In genomic region chrX:40773188-40773587, GRCh38 we compare ENCODE assay signal across 18 cellular contexts.
"Had no signal": no experiment of that assay in that cellular context is flagged by ENCODE, and none has a peak within 500 bp of the region (broad histone marks: within the 10 kb centered on the region; RNA-seq: fewer than 3 reads in every experiment).

No MANE protein-coding gene starts in this region.

- H3K36me3 ChIP-seq: left lung, transverse colon had no signal

- H3K4me1 ChIP-seq: left lung, transverse colon had no signal

- DNase-seq: activated B cell treated with CpG ODN at 0.5 μM for 24 hours; activated CD4-positive, alpha-beta memory T cell treated with anti-CD3 and anti-CD28 coated beads for 36 hours; activated CD4-positive, alpha-beta T cell treated with anti-CD3 and anti-CD28 coated beads for 4 hours; activated naive CD4-positive, alpha-beta T cell treated with Interleukin-2 at 50 U/mL for 16 hours; activated naive CD8-positive, alpha-beta T cell treated with anti-CD3 and anti-CD28 coated beads, Interleukin-2, amount 10 ng/mL, durations not matched to agents 7 days and 5 days; activated T-cell treated with anti-CD3 and anti-CD28 coated beads, Interleukin-2, amount 50 U/mL, for 1 hour; amygdala; caudate nucleus; dorsolateral prefrontal cortex; kidney; left lung; occipital lobe; retina; stimulated activated CD4-positive, alpha-beta T cell treated with anti-CD3 and anti-CD28 coated beads, Interleukin-2, amount 100 ng/mL, for 24 hours; stimulated activated naive CD8-positive, alpha-beta T cell treated with anti-CD3 and anti-CD28 coated beads, Interleukin-15, Interleukin-2, amounts not matched to agents 100 U/mL and 50 U/mL, for 24 hours; substantia nigra; transverse colon had no signal

- ATAC-seq: activated T-helper 17 cell treated with anti-CD3 and anti-CD28 coated beads, Interleukin-2, amount 50 U/mL, for 72 hours; stimulated activated naive CD8-positive, alpha-beta T cell treated with anti-CD3 and anti-CD28 coated beads, Interleukin-15, Interleukin-2, amounts not matched to agents 100 U/mL and 50 U/mL, for 24 hours had no signal

- H3K27me3 ChIP-seq: left lung, transverse colon had no signal

- H3K9me3 ChIP-seq: left lung, transverse colon had no signal

- H3K4me3 ChIP-seq: dorsolateral prefrontal cortex, left lung, transverse colon had no signal

- H3K27ac ChIP-seq: dorsolateral prefrontal cortex, transverse colon had no signal
